ENCODE assay signal across 12 cellular contexts in the genomic region with DNA sequence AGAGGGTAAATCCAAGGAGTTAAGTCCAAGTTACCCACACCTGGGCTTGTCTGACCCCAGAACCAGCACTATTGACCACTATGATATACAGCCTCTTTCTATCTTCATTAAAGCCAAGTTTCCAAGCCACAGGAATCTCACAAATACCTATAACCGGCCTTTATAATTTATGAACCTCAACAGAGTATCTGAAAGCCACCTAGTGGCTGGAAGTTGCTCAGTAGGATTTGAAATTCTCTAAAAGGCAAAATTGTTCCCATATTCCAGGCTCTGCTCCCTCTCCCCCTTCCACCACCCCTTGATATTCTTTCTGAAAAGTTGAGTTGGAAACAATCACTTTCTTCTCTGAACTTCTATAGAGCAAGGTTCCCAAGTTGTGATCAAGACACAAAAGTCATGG.
DNase-seq lines count a peak whose midpoint lies in the region; FAIRE-seq and TF ChIP-seq lines count a peak whose summit lies in the region.
"Had no signal": no experiment of that assay in that cellular context is flagged by ENCODE, and none has a peak within 500 bp of the region (broad histone marks: within the 10 kb centered on the region; RNA-seq: fewer than 3 reads in every experiment).

No MANE protein-coding gene starts in this region.

- H3K4me2 ChIP-seq in PC-9 = no peak overlapping the region

- no peak for FAIRE-seq in frontal cortex (lab: Jason Lieb, UNC)

- POLR2A ChIA-PET in A673 (lab: Charles Lee; ENCODE audit: low non-redundant PET) (no interaction called here), PC-9 (lab: Charles Lee; ENCODE audit: unreplicated experiment) (no interaction called here)

- H3K9me3 ChIP-seq in A673 (ENCODE audit: low read depth, low read length, poor library complexity, severe bottlenecking) (no peaks in the 10 kb centered on the region), PC-9 (ENCODE audit: insufficient read depth, low read depth) (no peaks in the 10 kb centered on the region)
- H3K9me3 ChIP-seq: heart left ventricle had no signal

- no peaks in the 10 kb centered on the region; the same call in 1 of the 2 replicates for H3K9me2 ChIP-seq in PC-9 (ENCODE audit: insufficient read depth)

- H3K27ac ChIP-seq in A673 (ENCODE audit: low read depth, low read length, poor library complexity, severe bottlenecking) (no peak overlapping the region), PC-9 (no peak overlapping the region)
- H3K27ac ChIP-seq: heart left ventricle had no signal

- BruUV-seq in A673 (replicated peaks; lab: Mats Ljungman, UMichigan) (no TSS peak), PC-9 (replicated peaks; lab: Mats Ljungman, UMichigan) (no TSS peak)

- H3K4me1 ChIP-seq in A673 (ENCODE audit: insufficient read depth, low read length, poor library complexity, severe bottlenecking) (no peaks in the 10 kb centered on the region), PC-9 (replicated peaks; ENCODE audit: insufficient read depth) (no peaks in the 10 kb centered on the region)
- H3K4me1 ChIP-seq: heart left ventricle had no signal

- intact Hi-C loops in A673 (cut with micrococcal nuclease; ENCODE audit: unreplicated experiment) (no loop called here), PC-9 (cut with micrococcal nuclease; ENCODE audit: unreplicated experiment) (no loop called here)

- H2AFZ ChIP-seq in PC-9 = no peak overlapping the region

- TF ChIP-seq CTCF in A673 (conservative IDR thresholded peaks at IDR 0.05; ENCODE audit: low read depth, low read length) (peak; percentile 51), GM12872 (IDR thresholded peaks at IDR 0.05; ENCODE audit: insufficient read depth, low read depth, low read length) (peak; percentile 42; the same call in 1 of the 3 replicates), PC-9 (conservative IDR thresholded peaks at IDR 0.05) (peak; percentile 53; the same call in 1 of the 2 replicates), fibroblast of pulmonary artery (IDR thresholded peaks at IDR 0.05; ENCODE audit: low read length, missing control alignments) (peak; percentile 27)

- H3F3A ChIP-seq in PC-9 (ENCODE audit: insufficient read depth, low read depth) = no peaks in the 10 kb centered on the region

- H3K4me3 ChIP-seq in A673 (ENCODE audit: low read depth, low read length, poor library complexity, severe bottlenecking) (no peak overlapping the region), PC-9 (no peak overlapping the region), fibroblast of pulmonary artery (replicated peaks; ENCODE audit: low read depth, low read length) (no peak overlapping the region)
- H3K4me3 ChIP-seq: heart left ventricle had no signal

- H3K36me3 ChIP-seq in A673 (ENCODE audit: insufficient read depth, low read length, poor library complexity, severe bottlenecking) (no peaks in the 10 kb centered on the region), PC-9 (ENCODE audit: low read depth) (no peaks in the 10 kb centered on the region)
- H3K36me3 ChIP-seq: heart left ventricle had no signal

- H3K27me3 ChIP-seq in A673 (replicated peaks; ENCODE audit: insufficient read depth, low read depth, low read length, poor library complexity) = peaks cover 53% of the 10 kb centered on the region
- H3K27me3 ChIP-seq in PC-9 (ENCODE audit: insufficient read depth, low read depth) = peaks cover 34% of the 10 kb centered on the region; the same call in 1 of the 2 replicates
- H3K27me3 ChIP-seq: heart left ventricle had no signal

- no peak for DNase-seq in A673 (ENCODE audit: low spot score)
- DNase-seq in PC-9 = no peak
- DNase-seq in fibroblast of pulmonary artery (ENCODE audit: low read depth) = no peak
- no peak for DNase-seq in activated CD4-positive, alpha-beta T cell treated with anti-CD3 and anti-CD28 coated beads, Interleukin-2, amount 50 U/mL, for 48 hours
- DNase-seq in frontal cortex (ENCODE audit: low spot score in 2 of 2) = no peak
- DNase-seq in LoVo (ENCODE audit: low spot score) = no peak
- no peak for DNase-seq in stimulated activated CD4-positive, alpha-beta T cell treated with anti-CD3 and anti-CD28 coated beads, Interleukin-2, amount 100 ng/mL, for 48 hours
- DNase-seq: activated CD4-positive, alpha-beta T cell treated with anti-CD3 and anti-CD28 coated beads for 48 hours; C1 segment of cervical spinal cord; heart left ventricle; NCI-H2107 had no signal

- CTCF ChIA-PET in A673 (lab: Charles Lee) (no interaction called here), PC-9 (lab: Charles Lee) (no interaction called here)

- H4K20me1 ChIP-seq in PC-9 (ENCODE audit: insufficient read depth) = no peaks in the 10 kb centered on the region

- no peaks in the 10 kb centered on the region for H3K79me2 ChIP-seq in PC-9 (ENCODE audit: low read depth)
